ENCODE assay signal across 40 cellular contexts in the genomic region with DNA sequence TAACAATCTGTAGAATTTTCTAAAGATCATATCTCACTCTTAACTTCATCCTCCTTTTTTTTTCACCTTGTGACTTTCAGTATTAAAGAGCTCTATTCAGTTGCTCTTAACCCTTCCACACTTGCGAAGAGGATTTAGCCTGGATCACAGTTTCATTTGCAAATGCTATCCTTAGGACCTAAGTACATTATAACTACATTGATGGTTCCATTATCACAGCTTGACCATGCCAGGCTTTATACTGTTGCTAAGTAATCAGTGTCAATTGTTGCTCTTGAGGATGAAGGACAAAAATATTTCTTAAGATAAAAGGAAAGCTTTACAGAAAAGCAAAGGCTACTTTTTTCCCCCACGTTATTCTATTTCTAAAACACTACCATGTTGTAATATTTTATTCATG.
"Had no signal": no experiment of that assay in that cellular context is flagged by ENCODE, and none has a peak within 500 bp of the region (broad histone marks: within the 10 kb centered on the region; RNA-seq: fewer than 3 reads in every experiment).

No MANE protein-coding gene starts in this region.

- H3K27ac ChIP-seq: brain microvascular endothelial cell, colonic mucosa, Peyer's patch, SJSA1, VCaP had no signal

- ATAC-seq: activated CD8-positive, alpha-beta memory T cell treated with anti-CD3 and anti-CD28 coated beads, Interleukin-2, amount 10 ng/mL, durations not matched to agents 7 days and 5 days; activated T-cell treated with anti-CD3 and anti-CD28 coated beads, Interleukin-2, amount 50 U/mL, for 72 hours; activated T-helper 17 cell treated with anti-CD3 and anti-CD28 coated beads, Interleukin-2, amount 50 U/mL, for 72 hours; PC-3 had no signal

- H3K4me1 Mint-ChIP-seq: activated CD4-positive, alpha-beta memory T cell treated with anti-CD3 and anti-CD28 coated beads, Interleukin-2, amount 10 ng/mL, durations not matched to agents 7 days and 5 days; activated CD8-positive, alpha-beta memory T cell treated with anti-CD3 and anti-CD28 coated beads, Interleukin-2, amount 10 ng/mL, durations not matched to agents 7 days and 5 days; activated naive CD8-positive, alpha-beta T cell treated with anti-CD3 and anti-CD28 coated beads for 36 hours; activated T-helper 17 cell treated with anti-CD3 and anti-CD28 coated beads, Interleukin-2, amount 50 U/mL, for 72 hours had no signal

- H3K27ac Mint-ChIP-seq: activated CD4-positive, alpha-beta memory T cell treated with anti-CD3 and anti-CD28 coated beads, Interleukin-2, amount 10 ng/mL, durations not matched to agents 7 days and 5 days; activated CD8-positive, alpha-beta memory T cell treated with anti-CD3 and anti-CD28 coated beads, Interleukin-2, amount 10 ng/mL, durations not matched to agents 7 days and 5 days; activated naive CD8-positive, alpha-beta T cell treated with anti-CD3 and anti-CD28 coated beads for 36 hours; activated T-cell treated with anti-CD3 and anti-CD28 coated beads, Interleukin-2, amount 50 U/mL, for 72 hours; activated T-helper 17 cell treated with anti-CD3 and anti-CD28 coated beads, Interleukin-2, amount 50 U/mL, for 72 hours had no signal

- H3K9me2 ChIP-seq: SK-N-SH had no signal

- H3K4me3 ChIP-seq: colonic mucosa, Peyer's patch, SJSA1 had no signal

- DNase-seq: activated CD4-positive, alpha-beta memory T cell treated with anti-CD3 and anti-CD28 coated beads, Interleukin-2, amount 10 ng/mL, durations not matched to agents 7 days and 5 days; activated CD4-positive, alpha-beta T cell treated with anti-CD3 and anti-CD28 coated beads for 1 hour; activated CD4-positive, alpha-beta T cell treated with anti-CD3 and anti-CD28 coated beads for 48 hours; activated CD4-positive, CD25-positive, alpha-beta regulatory T cell; activated CD8-positive, alpha-beta memory T cell treated with anti-CD3 and anti-CD28 coated beads for 24 hours; activated CD8-positive, alpha-beta memory T cell treated with anti-CD3 and anti-CD28 coated beads, Interleukin-2, amount 10 ng/mL, durations not matched to agents 7 days and 5 days; activated effector memory CD4-positive, alpha-beta T cell treated with anti-CD3 and anti-CD28 coated beads, Interleukin-2, amount 50 U/mL, for 16 hours; activated naive CD4-positive, alpha-beta T cell; activated naive CD4-positive, alpha-beta T cell treated with anti-CD3 and anti-CD28 coated beads, Interleukin-2, amount 50 U/mL, for 16 hours; activated naive CD8-positive, alpha-beta T cell treated with anti-CD3 and anti-CD28 coated beads for 36 hours; activated T-cell treated with anti-CD3 and anti-CD28 coated beads, Interleukin-2, amount 50 U/mL, for 1 hour; activated T-cell treated with anti-CD3 and anti-CD28 coated beads, Interleukin-2, amount 50 U/mL, for 72 hours; amniotic stem cell; aorta; brain microvascular endothelial cell; central memory CD4-positive, alpha-beta T cell; colonic mucosa; Kasumi-1; KG1; NCI-H1092 treated with DMSO at 0.1 percent for 48 hours; NCI-H1436; NCI-H2029; NCI-H2171 treated with DMSO at 0.1 percent for 48 hours; NCI-H2227 treated with DMSO at 0.1 percent for 48 hours; NCI-H446; NCI-H510A treated with DMSO at 0.1 percent for 48 hours; NCI-H526 treated with DMSO at 0.1 percent for 48 hours; NK-92 treated with Interleukin-12 subunit alpha and Interleukin-12 subunit beta, amount 100 ng/mL, for 24 hours; PC-3; Peyer's patch; RPMI8226; SHP77 treated with DMSO at 0.1 percent for 48 hours; SK-N-SH; SW 1271; T-helper 1 cell; T-helper 2 cell; T-helper 9 cell had no signal

- H3K36me3 Mint-ChIP-seq: activated CD8-positive, alpha-beta memory T cell treated with anti-CD3 and anti-CD28 coated beads, Interleukin-2, amount 10 ng/mL, durations not matched to agents 7 days and 5 days; activated naive CD8-positive, alpha-beta T cell treated with anti-CD3 and anti-CD28 coated beads for 36 hours had no signal

- H3K27me3 Mint-ChIP-seq: activated CD4-positive, alpha-beta memory T cell treated with anti-CD3 and anti-CD28 coated beads, Interleukin-2, amount 10 ng/mL, durations not matched to agents 7 days and 5 days; activated CD8-positive, alpha-beta memory T cell treated with anti-CD3 and anti-CD28 coated beads, Interleukin-2, amount 10 ng/mL, durations not matched to agents 7 days and 5 days; activated naive CD8-positive, alpha-beta T cell treated with anti-CD3 and anti-CD28 coated beads for 36 hours; activated T-helper 17 cell treated with anti-CD3 and anti-CD28 coated beads, Interleukin-2, amount 50 U/mL, for 72 hours had no signal

- H3K4me2 ChIP-seq: SK-N-SH had no signal

- H3K36me3 ChIP-seq: brain microvascular endothelial cell, colonic mucosa, Peyer's patch, SJSA1 had no signal

- H3K9ac ChIP-seq: SK-N-SH had no signal

- H3K27me3 ChIP-seq: brain microvascular endothelial cell, colonic mucosa, Peyer's patch, SJSA1 had no signal

- H3K9me3 ChIP-seq: colonic mucosa, Peyer's patch, SJSA1, SK-N-SH had no signal

- H3K9me3 Mint-ChIP-seq: activated CD4-positive, alpha-beta memory T cell treated with anti-CD3 and anti-CD28 coated beads, Interleukin-2, amount 10 ng/mL, durations not matched to agents 7 days and 5 days; activated naive CD8-positive, alpha-beta T cell treated with anti-CD3 and anti-CD28 coated beads for 36 hours; activated T-cell treated with anti-CD3 and anti-CD28 coated beads, Interleukin-2, amount 50 U/mL, for 72 hours; activated T-helper 17 cell treated with anti-CD3 and anti-CD28 coated beads, Interleukin-2, amount 50 U/mL, for 72 hours had no signal

- H3K4me3 Mint-ChIP-seq: activated CD4-positive, alpha-beta memory T cell treated with anti-CD3 and anti-CD28 coated beads, Interleukin-2, amount 10 ng/mL, durations not matched to agents 7 days and 5 days; activated CD8-positive, alpha-beta memory T cell treated with anti-CD3 and anti-CD28 coated beads, Interleukin-2, amount 10 ng/mL, durations not matched to agents 7 days and 5 days; activated naive CD8-positive, alpha-beta T cell treated with anti-CD3 and anti-CD28 coated beads for 36 hours; activated T-cell treated with anti-CD3 and anti-CD28 coated beads, Interleukin-2, amount 50 U/mL, for 72 hours; activated T-helper 17 cell treated with anti-CD3 and anti-CD28 coated beads, Interleukin-2, amount 50 U/mL, for 72 hours had no signal
